Comparison of ENCODE assay signal across 16 cellular contexts in the genomic region with DNA sequence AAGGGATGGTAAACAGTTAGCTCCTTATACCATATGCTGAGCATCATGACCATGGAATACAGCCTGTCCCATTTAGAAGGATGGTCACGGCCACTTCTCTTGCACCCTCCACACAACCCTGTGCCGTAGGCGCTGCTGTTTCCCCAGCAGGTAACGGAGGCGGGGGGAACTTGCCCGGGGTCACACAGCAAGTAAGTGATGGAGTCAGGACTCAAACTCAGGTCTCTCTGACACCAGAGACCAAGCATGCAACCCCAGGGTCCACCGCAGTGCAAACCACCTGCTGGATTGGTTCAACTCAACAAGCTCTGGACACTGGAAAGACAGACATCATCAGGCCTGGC.
DNase-seq lines count a peak whose midpoint lies in the region; ATAC-seq and TF ChIP-seq lines count a peak whose summit lies in the region.
"Had no signal": no experiment of that assay in that cellular context is flagged by ENCODE, and none has a peak within 500 bp of the region (broad histone marks: within the 10 kb centered on the region; RNA-seq: fewer than 3 reads in every experiment).

No MANE protein-coding gene starts in this region.

- no peak for TF ChIP-seq EP300 in sigmoid colon (IDR thresholded peaks at IDR 0.05)

- no peaks in the 10 kb centered on the region for H3K36me3 ChIP-seq in left ventricle myocardium inferior
- H3K36me3 ChIP-seq in hepatocyte (replicated peaks; ENCODE audit: insufficient read depth, low read depth) = no peaks in the 10 kb centered on the region
- no peaks in the 10 kb centered on the region for H3K36me3 ChIP-seq in sigmoid colon
- H3K36me3 ChIP-seq in spleen = peaks cover 0 to 43% (median 0%) of the 10 kb centered on the region in 6 donors

- H4K20me1 ChIP-seq in hepatocyte (ENCODE audit: insufficient read depth, poor library complexity, severe bottlenecking) = peaks cover 42% of the 10 kb centered on the region

- peak; percentile 12 for DNase-seq in left ventricle myocardium inferior
- DNase-seq in Right ventricle myocardium inferior (ENCODE audit: missing footprints) = no peak
- no peak for DNase-seq in hepatocyte (ENCODE audit: low spot score)
- peak; percentile 55 for DNase-seq in sigmoid colon
- no peak for DNase-seq in HuH-7 (ENCODE audit: low spot score)
- no peak for DNase-seq in spleen
- DNase-seq: DMS53, EL, GF-D8, Kasumi-1, NCI-H1694, NCI-H2081, NCI-H2171, NCI-H345, OCI-M1 had no signal

- TF ChIP-seq POLR2A in sigmoid colon (IDR thresholded peaks at IDR 0.05) = no peak
- TF ChIP-seq POLR2A in spleen (IDR thresholded peaks at IDR 0.05) = no peak

- 89% methylated on average over 7 of the region's 7 CpGs for WGBS in hepatocyte (ENCODE audit: low lambda C conversion rate, missing lambda C conversion rate)
- WGBS in sigmoid colon, 2 donors = 32 to 80% methylated on average over 7 of the region's 7 CpGs
- 86 to 97% (median 95%) methylated on average over 3 to 7 of the region's 7 CpGs for whole genome bisulfite sequencing in spleen, 5 donors

- intact Hi-C loops in left ventricle myocardium inferior (cut with micrococcal nuclease) (no loop called here), Right ventricle myocardium inferior (cut with DNase I) (loop anchor here (5.0 kb wide), 1 partner anchor 34 kb away; no protein-coding TSS in a partner anchor), sigmoid colon (cut with DNase I) (no loop called here), spleen (cut with DNase I; ENCODE audit: low total_unique reads) (no loop called here)

- no peak overlapping the region for H3K4me2 ChIP-seq in hepatocyte

- peak overlapping the region; percentile 84 for H3K27ac ChIP-seq in left ventricle myocardium inferior (replicated peaks)
- H3K27ac ChIP-seq in hepatocyte = peak overlapping the region; percentile 15
- no peak overlapping the region for H3K27ac ChIP-seq in sigmoid colon
- H3K27ac ChIP-seq in spleen = no peak overlapping the region

- H3K27me3 ChIP-seq in left ventricle myocardium inferior (ENCODE audit: low read depth) (no peaks in the 10 kb centered on the region), hepatocyte (no peaks in the 10 kb centered on the region), sigmoid colon (no peaks in the 10 kb centered on the region), spleen (replicated peaks in 1 of 7) (peaks cover 0 to 14% (median 0%) of the 10 kb centered on the region in 7 donors)

- H3K4me1 ChIP-seq in left ventricle myocardium inferior (peaks cover 92% of the 10 kb centered on the region), hepatocyte (ENCODE audit: insufficient read depth) (no peaks in the 10 kb centered on the region), sigmoid colon (peaks cover 0 to 54% (median 35%) of the 10 kb centered on the region in 4 donors), spleen (peaks cover 15 to 58% (median 44%) of the 10 kb centered on the region in 6 donors)

- TF ChIP-seq CTCF in left ventricle myocardium inferior (IDR thresholded peaks at IDR 0.05; ENCODE audit: borderline replicate concordance) (no peak), hepatocyte (IDR thresholded peaks at IDR 0.05; ENCODE audit: poor library complexity) (no peak), sigmoid colon (IDR thresholded peaks at IDR 0.05) (no peak), spleen (IDR thresholded peaks at IDR 0.05 in 8 of 11, conservative IDR thresholded peaks at IDR 0.05 in 3 of 11) (no peak)

- peaks cover 98% of the 10 kb centered on the region for H3K79me2 ChIP-seq in hepatocyte

- no peak overlapping the region for H2AFZ ChIP-seq in hepatocyte

- no peak for ATAC-seq in Right ventricle myocardium inferior
- no peak for ATAC-seq in GM21825 (IDR thresholded peaks at IDR 0.05; ENCODE audit: unreplicated experiment)

- no peaks in the 10 kb centered on the region for H3K9me2 ChIP-seq in hepatocyte (replicated peaks; ENCODE audit: insufficient read depth)

- H3K4me3 ChIP-seq in left ventricle myocardium inferior = no peak overlapping the region
- no peak overlapping the region for H3K4me3 ChIP-seq in hepatocyte
- H3K4me3 ChIP-seq in sigmoid colon = no peak overlapping the region
- no peak overlapping the region for H3K4me3 ChIP-seq in spleen

- H3K9me3 ChIP-seq in left ventricle myocardium inferior (replicated peaks) (no peaks in the 10 kb centered on the region), hepatocyte (ENCODE audit: low read depth) (no peaks in the 10 kb centered on the region), sigmoid colon (no peaks in the 10 kb centered on the region), spleen (no peaks in the 10 kb centered on the region)

Comparison
In these comparisons a context has a peak if more than half of its experiments do, and no peak if none do; other contexts are left out.
1. DNase-seq: peak in left ventricle myocardium inferior (single experiment) and sigmoid colon (single experiment); none in Right ventricle myocardium inferior (single experiment), hepatocyte (single experiment), HuH-7 (single experiment) and spleen (single experiment).
2. H3K27ac ChIP-seq: peak in left ventricle myocardium inferior (single experiment) and hepatocyte (single experiment); none in sigmoid colon (0 of 4) and spleen (0 of 8).